ENCODE assay signal across 8 cellular contexts in genomic region chr2:231514225-231514950, GRCh38. TPM values are rescaled to one million over a fixed set of nuclear protein-coding genes. Genes with fewer than 3 reads are reported as not detected.
DNase-seq lines count a peak whose midpoint lies in the region; ATAC-seq, FAIRE-seq and TF ChIP-seq lines count a peak whose summit lies in the region.

No MANE protein-coding gene starts in this region.

- H3K36me3 Mint-ChIP-seq in type B pancreatic cell, result no peaks in the 10 kb centered on the region

- DNase-seq in GM12891 (ENCODE audit: insufficient read length, low spot score), result peak; percentile 97
- DNase-seq in NCI-H1417 treated with DMSO at 0.1 percent for 48 hours (lab: John Stamatoyannopoulos, UW), result peak; percentile 81
- peak; percentile 84 to 93 for DNase-seq in SW 1271 (lab: John Stamatoyannopoulos, UW)
- DNase-seq in heart left ventricle, result peak; percentile 98 to 99 (median 99)
- peak; percentile 94 for DNase-seq in pons (ENCODE audit: low spot score)
- peak; percentile 99 for DNase-seq in type B pancreatic cell (ENCODE audit: extremely low spot score, unreplicated experiment)

- peak; percentile 82 for TF ChIP-seq POLR2A in GM12891 (IDR thresholded peaks at IDR 0.05; ENCODE audit: low read depth, low read length)
- TF ChIP-seq POLR2A in heart left ventricle (IDR thresholded peaks at IDR 0.05), result peak in 1 of 2 donors; percentile 90

- TF ChIP-seq CTCF in heart left ventricle (IDR thresholded peaks at IDR 0.05) (no peak), type B pancreatic cell (conservative IDR thresholded peaks at IDR 0.05) (no peak)

- H3K27me3 Mint-ChIP-seq in type B pancreatic cell, result no peaks in the 10 kb centered on the region

- WGBS in adipose tissue, 3 donors, result 2 to 3% (median 2%) methylated on average over 86 to 87 of the region's 87 CpGs
- WGBS in heart left ventricle, 4 donors, result 1 to 2% (median 1%) methylated on average over 40 to 87 of the region's 87 CpGs

- no peaks in the 10 kb centered on the region for H3K9me3 ChIP-seq in heart left ventricle

- H3K36me3 ChIP-seq in heart left ventricle, result no peaks in the 10 kb centered on the region

- peaks cover 0 to 19% (median 7%) of the 10 kb centered on the region in 12 donors for H3K4me1 ChIP-seq in heart left ventricle

- peaks cover 32% of the 10 kb centered on the region for H3K4me1 Mint-ChIP-seq in type B pancreatic cell (ENCODE audit: unreplicated experiment)

- peak; percentile 99 for ATAC-seq in HG02798 (IDR thresholded peaks at IDR 0.05; ENCODE audit: poor library complexity, unreplicated experiment)
- ATAC-seq in heart left ventricle, result peak; percentile 99 to 100 (median 100)

- peak; percentile 98 for FAIRE-seq in GM12891 (lab: Jason Lieb, UNC)

- H3K4me3 Mint-ChIP-seq in type B pancreatic cell, result peak overlapping the region; percentile 97

- peak overlapping the region; percentile 6 for H3K27ac ChIP-seq in adipose tissue (ENCODE audit: low read depth, low read length)
- peak overlapping the region; percentile 48 to 92 (median 86) for H3K27ac ChIP-seq in heart left ventricle

- H3K27me3 ChIP-seq in heart left ventricle, result no peaks in the 10 kb centered on the region

- H3K27ac Mint-ChIP-seq in type B pancreatic cell, result peak overlapping the region; percentile 94

- intact Hi-C loops in heart left ventricle (cut with DNase I), result loop anchor here in 1 of 10 donors (1.0 kb wide), 1 partner anchor 87 kb away; no protein-coding TSS in a partner anchor

- H3K4me3 ChIP-seq in heart left ventricle, result peak overlapping the region; percentile 56 to 89 (median 76)

- no peaks in the 10 kb centered on the region for H3K9me3 Mint-ChIP-seq in type B pancreatic cell

TF ChIP-seq in GM12891, 5 proteins besides CTCF, POLR2A, EP300 and RAD21:
- TF ChIP-seq POLR2AphosphoS5 (IDR thresholded peaks at IDR 0.05; ENCODE audit: low read depth, low read length) (peak; percentile 76), SPI1 (IDR thresholded peaks at IDR 0.05; ENCODE audit: low read depth, low read length) (no peak), POU2F2 (IDR thresholded peaks at IDR 0.05; ENCODE audit: low read depth, low read length) (peak; percentile 81; the same call in 1 of the 2 replicates), PAX5 (IDR thresholded peaks at IDR 0.05; ENCODE audit: insufficient read depth, low read length, severe bottlenecking) (peak; percentile 87), TAF1 (IDR thresholded peaks at IDR 0.05; ENCODE audit: low read depth, low read length) (peak; percentile 42)

RNA-seq across cellular contexts. Expression of gene NMUR1, which starts 15.9 kb away (rescaled TPM):
- polyA plus RNA-seq in GM12891 (2012; ENCODE audit: low read depth, missing spikeins), result 0.31 TPM
- polyA plus RNA-seq in adipose tissue, result 1 to 10 TPM in 2 of 3 donors, under 1 TPM in 1; 0.67 to 2.5 (median 1.8) TPM
- total RNA-seq in heart left ventricle, result under 1 TPM in 7 of 9 donors, not detected in 2; 0.12 to 0.71 (median 0.53) TPM
- under 1 TPM; 0.10 to 0.23 TPM for polyA plus RNA-seq in heart left ventricle
- 0.10 TPM in 2 replicates for total RNA-seq in type B pancreatic cell (ENCODE audit: low replicate concordance)

RNA-seq across cellular contexts. Expression of gene NCL, which starts 50.1 kb away (rescaled TPM):
- polyA plus RNA-seq in GM12891 (2012; ENCODE audit: low read depth, missing spikeins), result 341 TPM
- 100 to 1,000 TPM; 201 to 328 (median 224) TPM for polyA plus RNA-seq in adipose tissue
- 100 to 1,000 TPM in 8 of 9 donors, 10 to 100 TPM in 1; 60.9 to 352 (median 274) TPM for total RNA-seq in heart left ventricle
- polyA plus RNA-seq in heart left ventricle, result 100 to 1,000 TPM; 103 to 281 TPM
- 499 and 709 TPM in 2 replicates for total RNA-seq in type B pancreatic cell (ENCODE audit: low replicate concordance)

Comparison
In these comparisons a context has a peak if more than half of its experiments do, and no peak if none do; other contexts are left out.
1. Peak in every context shown above with its lines: DNase-seq, ATAC-seq, H3K4me3 ChIP-seq and H3K27ac ChIP-seq.